In the genomic region with DNA sequence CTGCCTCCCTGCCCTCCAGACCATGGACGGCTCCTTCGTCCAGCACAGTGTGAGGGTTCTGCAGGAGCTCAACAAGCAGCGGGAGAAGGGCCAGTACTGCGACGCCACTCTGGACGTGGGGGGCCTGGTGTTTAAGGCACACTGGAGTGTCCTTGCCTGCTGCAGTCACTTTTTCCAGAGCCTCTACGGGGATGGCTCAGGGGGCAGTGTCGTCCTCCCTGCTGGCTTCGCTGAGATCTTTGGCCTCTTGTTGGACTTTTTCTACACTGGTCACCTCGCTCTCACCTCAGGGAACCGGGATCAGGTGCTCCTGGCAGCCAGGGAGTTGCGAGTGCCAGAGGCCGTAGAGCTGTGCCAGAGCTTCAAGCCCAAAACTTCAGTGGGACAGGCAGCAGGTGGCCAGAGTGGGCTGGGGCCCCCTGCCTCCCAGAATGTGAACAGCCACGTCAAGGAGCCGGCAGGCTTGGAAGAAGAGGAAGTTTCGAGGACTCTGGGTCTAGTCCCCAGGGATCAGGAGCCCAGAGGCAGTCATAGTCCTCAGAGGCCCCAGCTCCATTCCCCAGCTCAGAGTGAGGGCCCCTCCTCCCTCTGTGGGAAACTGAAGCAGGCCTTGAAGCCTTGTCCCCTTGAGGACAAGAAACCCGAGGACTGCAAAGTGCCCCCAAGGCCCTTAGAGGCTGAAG, we compare ENCODE assay signal across 9 cellular contexts. TPM values are rescaled to one million over a fixed set of nuclear protein-coding genes. Genes with fewer than 3 reads are reported as not detected.
A peak's percentile ranks its signal among the peaks of the same experiment; 100 is the strongest.
DNase-seq lines count a peak whose midpoint lies in the region; ATAC-seq and TF ChIP-seq lines count a peak whose summit lies in the region.
"Had no signal": no experiment of that assay in that cellular context is flagged by ENCODE, and none has a peak within 500 bp of the region (broad histone marks: within the 10 kb centered on the region; RNA-seq: fewer than 3 reads in every experiment).

No MANE protein-coding gene starts in this region.

- no peak for DNase-seq in AG04449 (ENCODE audit: low read depth, low spot score)
- no peak for DNase-seq in HFFc6
- peak in 5 of 7 donors; percentile 47 to 80 (median 66) for DNase-seq in adrenal gland
- no peak for DNase-seq in immature natural killer cell
- DNase-seq in suprapubic skin (ENCODE audit: low spot score in 2 of 2), result no peak
- no peak for DNase-seq in omental fat pad (ENCODE audit: low spot score)
- no peak for DNase-seq in SK-N-DZ (ENCODE audit: low spot score)

- CTCF ChIA-PET in AG04449 (lab: Yijun Ruan, JAX), result interaction anchor here (1.2 to 9.5 kb wide), 5 partner anchors 27 to 121 kb away, joined by 3 to 68 read pairs (median 3); partner anchors contain the start of genes DNAJC11, NOL9, PLEKHG5 and TAS1R1

- H3K36me3 Mint-ChIP-seq in HFFc6 (ENCODE audit: low read depth), result no peaks in the 10 kb centered on the region; the same call in 1 of the 2 replicates
- no peaks in the 10 kb centered on the region for H3K36me3 Mint-ChIP-seq in immature natural killer cell

- H3K4me3 ChIP-seq in AG04449 (ENCODE audit: low read depth, low read length) (peak overlapping the region; percentile 87), adrenal gland (peak overlapping the region in 3 of 4 donors; percentile 53 to 91 (median 91)), suprapubic skin (peak overlapping the region; percentile 82)

- ATAC-seq in omental fat pad (ENCODE audit: low FRiP score) (no peak), HG02759 (IDR thresholded peaks at IDR 0.05; ENCODE audit: unreplicated experiment) (no peak)

- TF ChIP-seq EP300 in suprapubic skin (IDR thresholded peaks at IDR 0.05), result no peak

- H3K4me1 Mint-ChIP-seq in HFFc6 (ENCODE audit: low read depth) (peaks cover 28% of the 10 kb centered on the region), immature natural killer cell (peaks cover 37 to 46% of the 10 kb centered on the region in 2 donors)

- TF ChIP-seq CTCF in AG04449 (IDR thresholded peaks at IDR 0.05; ENCODE audit: insufficient read depth, low read length, missing control alignments) (no peak), HFFc6 (IDR thresholded peaks at IDR 0.05) (peak; percentile 40; the same call in 1 of the 2 replicates), adrenal gland (IDR thresholded peaks at IDR 0.05) (no peak), suprapubic skin (IDR thresholded peaks at IDR 0.05) (peak in 1 of 2 donors; percentile 10), omental fat pad (IDR thresholded peaks at IDR 0.05) (no peak)

- H3K27ac ChIP-seq in adrenal gland (peak overlapping the region; percentile 26 to 97 (median 86)), suprapubic skin (peak overlapping the region; percentile 92)

- H3K4me3 Mint-ChIP-seq in HFFc6 (peak overlapping the region; percentile 97), immature natural killer cell (peak overlapping the region; percentile 94 to 97 (median 97))

- no peaks in the 10 kb centered on the region for H3K36me3 ChIP-seq in adrenal gland (replicated peaks in 1 of 2)
- no peaks in the 10 kb centered on the region for H3K36me3 ChIP-seq in suprapubic skin

- intact Hi-C loops in adrenal gland (cut with DNase I), result no loop called here

- 16 to 29% (median 19%) methylated on average over 1 to 17 of the region's 17 CpGs for WGBS in adrenal gland, 4 donors
- 7% methylated on average over 5 of the region's 17 CpGs for WGBS in suprapubic skin

- TF ChIP-seq POLR2A in adrenal gland (IDR thresholded peaks at IDR 0.05), result peak in 1 of 2 donors; percentile 52
- no peak for TF ChIP-seq POLR2A in suprapubic skin (IDR thresholded peaks at IDR 0.05)

- no peaks in the 10 kb centered on the region for H3K27me3 ChIP-seq in adrenal gland
- H3K27me3 ChIP-seq in suprapubic skin, result no peaks in the 10 kb centered on the region

- H3K27me3 Mint-ChIP-seq in HFFc6 (ENCODE audit: insufficient read depth) (peaks cover 3% of the 10 kb centered on the region), immature natural killer cell (ENCODE audit: low read depth in 3 of 3) (peaks cover 4 to 8% (median 6%) of the 10 kb centered on the region in 3 donors)

- no peaks in the 10 kb centered on the region for H3K9me3 ChIP-seq in adrenal gland (replicated peaks in 1 of 3)
- H3K9me3 ChIP-seq in suprapubic skin, result no peaks in the 10 kb centered on the region

- POLR2A ChIA-PET in AG04449 (lab: Yijun Ruan, JAX), result interaction anchor here (0.8 to 1.2 kb wide), 3 partner anchors 15 to 86 kb away, joined by 3 to 5 read pairs (median 3); no protein-coding TSS in a partner anchor

- H3K4me1 ChIP-seq in adrenal gland (replicated peaks in 1 of 2), result peaks cover 17 to 31% of the 10 kb centered on the region in 2 donors
- H3K4me1 ChIP-seq in suprapubic skin, result peaks cover 48% of the 10 kb centered on the region

- H3K9me3 Mint-ChIP-seq in HFFc6 (no peaks in the 10 kb centered on the region), immature natural killer cell (no peaks in the 10 kb centered on the region)

- peak overlapping the region; percentile 93 for H3K27ac Mint-ChIP-seq in HFFc6
- peak overlapping the region; percentile 89 to 98 (median 95) for H3K27ac Mint-ChIP-seq in immature natural killer cell

RNA-seq across cellular contexts. Expression of gene ZBTB48, which starts 0.9 kb away (rescaled TPM):
- 10 to 100 TPM; 10.0 to 15.1 (median 11.3) TPM for total RNA-seq in HFFc6 (2021; fragmentation: NEBNext Ultra II Directional; extraction: Animal tissue kit (Norgen Biotek cat#: 25700))
- total RNA-seq in adrenal gland, result 10 to 100 TPM in 7 of 8 donors, 1 to 10 TPM in 1; 9.5 to 50.9 (median 26.3) TPM
- polyA plus RNA-seq in adrenal gland, result 100 to 1,000 TPM in 2 of 3 donors, 1 to 10 TPM in 1; 6.8 to 245 (median 186) TPM
- 10 to 100 TPM in 2 of 3 donors, 1 to 10 TPM in 1; 8.3 to 25.9 (median 20.9) TPM for polyA plus RNA-seq in immature natural killer cell
- 10 to 100 TPM; 17.8 to 26.7 (median 21.6) TPM for total RNA-seq in suprapubic skin
- 10 to 100 TPM in 3 of 4 donors, 1 to 10 TPM in 1; 9.9 to 19.2 (median 13.4) TPM for total RNA-seq in omental fat pad
- polyA plus RNA-seq in SK-N-DZ (2014; cell fraction: cytosol; rRNA removed), result 15.2 and 15.9 TPM in 2 replicates
- polyA plus RNA-seq in SK-N-DZ (2014; cell fraction: nucleus; rRNA removed), result 47.5 and 55.6 TPM in 2 replicates

RNA-seq across cellular contexts. Expression of gene KLHL21, which starts 21.9 kb away (rescaled TPM):
- total RNA-seq in HFFc6 (2021; fragmentation: NEBNext Ultra II Directional; extraction: Animal tissue kit (Norgen Biotek cat#: 25700)), result 10 to 100 TPM; 21.1 to 31.5 (median 22.6) TPM
- total RNA-seq in adrenal gland, result 100 to 1,000 TPM in 2 of 8 donors, 10 to 100 TPM in 6; 34.2 to 108 (median 62.1) TPM
- polyA plus RNA-seq in adrenal gland, result 10 to 100 TPM; 11.7 to 19.1 (median 12.9) TPM
- 10 to 100 TPM in 1 of 3 donors, 1 to 10 TPM in 2; 7.6 to 19.7 (median 9.2) TPM for polyA plus RNA-seq in immature natural killer cell
- total RNA-seq in suprapubic skin, result 100 to 1,000 TPM; 105 to 125 (median 118) TPM
- 10 to 100 TPM; 48.3 to 98.5 (median 57.0) TPM for total RNA-seq in omental fat pad
- polyA plus RNA-seq in SK-N-DZ (2014; cell fraction: cytosol; rRNA removed), result 20.7 and 21.6 TPM in 2 replicates
- 17.5 and 18.7 TPM in 2 replicates for polyA plus RNA-seq in SK-N-DZ (2014; cell fraction: nucleus; rRNA removed)

RNA-seq across cellular contexts. Expression of gene TAS1R1, which starts 25.6 kb away (rescaled TPM):
- total RNA-seq in HFFc6 (2021; fragmentation: NEBNext Ultra II Directional; extraction: Animal tissue kit (Norgen Biotek cat#: 25700)), result not detected
- total RNA-seq in adrenal gland (under 1 TPM in 4 of 8 donors, not detected in 4; 0.11 to 0.83 (median 0.47) TPM), suprapubic skin (under 1 TPM in 2 of 4 donors, not detected in 2; 0.40 to 0.45 TPM), omental fat pad (under 1 TPM in 1 of 4 donors, not detected in 3; 0.19 TPM)
- polyA plus RNA-seq in adrenal gland (under 1 TPM; 0.27 to 0.40 (median 0.37) TPM), immature natural killer cell (under 1 TPM in 1 of 3 donors, not detected in 2; 0.16 TPM)
- 0.46 TPM in 1 of 2 replicates, not detected in the other for polyA plus RNA-seq in SK-N-DZ (2014; cell fraction: cytosol; rRNA removed)
- polyA plus RNA-seq in SK-N-DZ (2014; cell fraction: nucleus; rRNA removed), result not detected in 2 replicates
- total RNA-seq: pulmonary artery endothelial cell had no signal

RNA-seq across cellular contexts. Expression of gene NOL9, which starts 26.4 kb away (rescaled TPM):
- 10 to 100 TPM; 26.4 to 36.4 (median 33.4) TPM for total RNA-seq in HFFc6 (2021; fragmentation: NEBNext Ultra II Directional; extraction: Animal tissue kit (Norgen Biotek cat#: 25700))
- total RNA-seq in adrenal gland (10 to 100 TPM; 10.3 to 39.7 (median 26.1) TPM), suprapubic skin (10 to 100 TPM; 19.4 to 33.6 (median 27.5) TPM), omental fat pad (10 to 100 TPM; 18.2 to 45.2 (median 24.7) TPM)
- polyA plus RNA-seq in adrenal gland (10 to 100 TPM in 1 of 3 donors, 1 to 10 TPM in 2; 5.9 to 14.3 (median 8.0) TPM), immature natural killer cell (10 to 100 TPM in 1 of 3 donors, 1 to 10 TPM in 2; 4.3 to 18.2 (median 8.4) TPM)
- 21.4 and 22.7 TPM in 2 replicates for polyA plus RNA-seq in SK-N-DZ (2014; cell fraction: cytosol; rRNA removed)
- 16.5 and 23.6 TPM in 2 replicates for polyA plus RNA-seq in SK-N-DZ (2014; cell fraction: nucleus; rRNA removed)

RNA-seq across cellular contexts. Expression of gene PHF13, which starts 32.8 kb away (rescaled TPM):
- 10 to 100 TPM; 18.0 to 19.9 (median 19.0) TPM for total RNA-seq in HFFc6 (2021; fragmentation: NEBNext Ultra II Directional; extraction: Animal tissue kit (Norgen Biotek cat#: 25700))
- total RNA-seq in adrenal gland (10 to 100 TPM in 7 of 8 donors, 1 to 10 TPM in 1; 8.7 to 20.1 (median 13.9) TPM), suprapubic skin (10 to 100 TPM; 12.6 to 21.7 (median 17.0) TPM), omental fat pad (10 to 100 TPM in 3 of 4 donors, 1 to 10 TPM in 1; 8.6 to 15.1 (median 14.7) TPM)
- polyA plus RNA-seq in adrenal gland (10 to 100 TPM in 2 of 3 donors, 1 to 10 TPM in 1; 4.7 to 14.8 (median 11.2) TPM), immature natural killer cell (1 to 10 TPM; 1.2 to 5.7 (median 2.9) TPM)
- 15.1 and 16.2 TPM in 2 replicates for polyA plus RNA-seq in SK-N-DZ (2014; cell fraction: cytosol; rRNA removed)
- polyA plus RNA-seq in SK-N-DZ (2014; cell fraction: nucleus; rRNA removed), result 9.7 and 12.2 TPM in 2 replicates

Comparison
In these comparisons a context has a peak if more than half of its experiments do, and no peak if none do; other contexts are left out.
1. DNase-seq: peak in adrenal gland (5 of 7); none in AG04449 (single experiment), HFFc6 (single experiment), immature natural killer cell (0 of 3), suprapubic skin (0 of 2), omental fat pad (single experiment) and SK-N-DZ (single experiment).
2. Peak in every context shown above with its lines, with median percentiles within 50 percentile points of each other: H3K4me3 ChIP-seq.